In the genomic region with DNA sequence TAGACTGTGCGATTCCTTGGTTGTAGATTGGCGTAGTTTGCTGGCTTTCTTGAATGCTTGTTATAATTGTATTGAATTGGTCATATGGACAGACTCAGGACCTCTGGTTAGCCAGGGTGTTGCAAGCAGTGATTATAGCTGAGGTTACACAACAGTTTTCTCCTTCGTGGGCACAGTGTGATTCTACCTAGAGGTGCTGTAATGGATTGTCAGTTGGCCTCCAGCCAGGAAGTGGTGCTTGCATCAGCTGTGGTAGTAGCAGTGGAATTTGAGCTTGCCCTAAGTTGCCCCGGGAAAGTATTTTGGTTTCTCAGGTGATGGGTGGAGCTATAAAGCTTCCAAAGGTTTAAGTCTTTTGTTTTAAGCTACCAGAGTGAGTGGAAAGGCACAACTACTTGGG, we compare ENCODE assay signal across 15 cellular contexts. TPM values are rescaled to one million over a fixed set of nuclear protein-coding genes. Genes with fewer than 3 reads are reported as not detected.
"Had no signal": no experiment of that assay in that cellular context is flagged by ENCODE, and none has a peak within 500 bp of the region (broad histone marks: within the 10 kb centered on the region; RNA-seq: fewer than 3 reads in every experiment).

No MANE protein-coding gene starts in this region.

- ATAC-seq: activated CD8-positive, alpha-beta T cell treated with anti-CD3 and anti-CD28 coated beads, Interleukin-2, amount 10 ng/mL, durations not matched to agents 7 days and 5 days; heart left ventricle; pancreas had no signal

- H2AFZ ChIP-seq: neural progenitor cell had no signal

- H3K27ac ChIP-seq: heart left ventricle, neural progenitor cell, pancreas, skin epidermis, thyroid gland, vagina, WERI-Rb-1 had no signal

- H3K9ac ChIP-seq: neural progenitor cell had no signal

- H3K4me3 ChIP-seq: heart left ventricle, neural progenitor cell, pancreas, skin epidermis, thyroid gland, vagina had no signal

- H3K4me2 ChIP-seq: neural progenitor cell had no signal

- H3K4me1 ChIP-seq: heart left ventricle, neural progenitor cell, pancreas, thyroid gland, vagina had no signal

- DNase-seq: activated CD4-positive, alpha-beta T cell treated with anti-CD3 and anti-CD28 coated beads for 48 hours; activated CD8-positive, alpha-beta memory T cell treated with anti-CD3 and anti-CD28 coated beads, Interleukin-2, amount 50 U/mL, for 48 hours; activated CD8-positive, alpha-beta T cell treated with anti-CD3 and anti-CD28 coated beads, Interleukin-2, amount 10 ng/mL, durations not matched to agents 7 days and 5 days; activated naive CD4-positive, alpha-beta T cell; aorta; heart left ventricle; pancreas; thyroid gland; WERI-Rb-1 had no signal

- H3K9me3 ChIP-seq: pancreas, thyroid gland, vagina had no signal

- H3K36me3 ChIP-seq: heart left ventricle, neural progenitor cell, pancreas, thyroid gland, vagina, WERI-Rb-1 had no signal

- H3K27me3 ChIP-seq: heart left ventricle, neural progenitor cell, pancreas, thyroid gland, vagina had no signal

RNA-seq across cellular contexts. Expression of gene GABRG1, which starts 23.1 kb away (rescaled TPM):
- total RNA-seq: activated CD8-positive, alpha-beta T cell treated with anti-CD3 and anti-CD28 coated beads, Interleukin-2, amount 10 ng/mL, durations not matched to agents 7 days and 5 days; endothelial cell of umbilical vein; kidney epithelial cell; lower leg skin; vagina had no signal
- polyA plus RNA-seq: aorta, endothelial cell of umbilical vein, heart left ventricle had no signal
